1 cellular context compared by ENCODE assay signal in genomic region chr14:50599700-50600444, GRCh38.
TF ChIP-seq lines count a peak whose summit lies in the region.

No MANE protein-coding gene starts in this region.

TF ChIP-seq in HEK293, 187 proteins besides CTCF, POLR2A, EP300 and RAD21 (continued from another document and continues in another):
- 0 out of 2 replicates have a peak, but pooled peaks have one; percentile 78 for TF ChIP-seq ZBTB1 (tag by site-specific recombination; IDR thresholded peaks at IDR 0.05)
- no peak for TF ChIP-seq ZBTB21 (tag by site-specific recombination; IDR thresholded peaks at IDR 0.05)
- peak; percentile 66 for TF ChIP-seq SP7 (tag by site-specific recombination; IDR thresholded peaks at IDR 0.05)
- peak; percentile 65 for TF ChIP-seq ZNF843 (tag by site-specific recombination; IDR thresholded peaks at IDR 0.05)
- TF ChIP-seq, protein P1, sequence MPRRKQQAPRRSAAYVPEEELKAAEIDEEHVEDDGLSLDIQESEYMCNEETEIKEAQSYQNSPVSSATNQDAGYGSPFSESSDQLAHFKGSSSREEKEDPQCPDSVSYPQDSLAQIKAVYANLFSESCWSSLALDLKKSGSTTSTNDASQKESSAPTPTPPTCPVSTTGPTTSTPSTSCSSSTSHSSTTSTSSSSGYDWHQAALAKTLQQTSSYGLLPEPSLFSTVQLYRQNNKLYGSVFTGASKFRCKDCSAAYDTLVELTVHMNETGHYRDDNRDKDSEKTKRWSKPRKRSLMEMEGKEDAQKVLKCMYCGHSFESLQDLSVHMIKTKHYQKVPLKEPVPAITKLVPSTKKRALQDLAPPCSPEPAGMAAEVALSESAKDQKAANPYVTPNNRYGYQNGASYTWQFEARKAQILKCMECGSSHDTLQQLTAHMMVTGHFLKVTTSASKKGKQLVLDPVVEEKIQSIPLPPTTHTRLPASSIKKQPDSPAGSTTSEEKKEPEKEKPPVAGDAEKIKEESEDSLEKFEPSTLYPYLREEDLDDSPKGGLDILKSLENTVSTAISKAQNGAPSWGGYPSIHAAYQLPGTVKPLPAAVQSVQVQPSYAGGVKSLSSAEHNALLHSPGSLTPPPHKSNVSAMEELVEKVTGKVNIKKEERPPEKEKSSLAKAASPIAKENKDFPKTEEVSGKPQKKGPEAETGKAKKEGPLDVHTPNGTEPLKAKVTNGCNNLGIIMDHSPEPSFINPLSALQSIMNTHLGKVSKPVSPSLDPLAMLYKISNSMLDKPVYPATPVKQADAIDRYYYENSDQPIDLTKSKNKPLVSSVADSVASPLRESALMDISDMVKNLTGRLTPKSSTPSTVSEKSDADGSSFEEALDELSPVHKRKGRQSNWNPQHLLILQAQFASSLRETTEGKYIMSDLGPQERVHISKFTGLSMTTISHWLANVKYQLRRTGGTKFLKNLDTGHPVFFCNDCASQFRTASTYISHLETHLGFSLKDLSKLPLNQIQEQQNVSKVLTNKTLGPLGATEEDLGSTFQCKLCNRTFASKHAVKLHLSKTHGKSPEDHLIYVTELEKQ (tag by site-specific recombination; IDR thresholded peaks at IDR 0.05; ENCODE audit: borderline replicate concordance), result peak; percentile 60; the same call in 1 of the 2 replicates
- 0 out of 2 replicates have a peak, but pooled peaks have one; percentile 19 for TF ChIP-seq ZSCAN30 (tag by site-specific recombination; IDR thresholded peaks at IDR 0.05)
- TF ChIP-seq ZNF391 (tag by site-specific recombination; IDR thresholded peaks at IDR 0.05; ENCODE audit: borderline replicate concordance, low read depth), result no peak
- TF ChIP-seq, protein P2, sequence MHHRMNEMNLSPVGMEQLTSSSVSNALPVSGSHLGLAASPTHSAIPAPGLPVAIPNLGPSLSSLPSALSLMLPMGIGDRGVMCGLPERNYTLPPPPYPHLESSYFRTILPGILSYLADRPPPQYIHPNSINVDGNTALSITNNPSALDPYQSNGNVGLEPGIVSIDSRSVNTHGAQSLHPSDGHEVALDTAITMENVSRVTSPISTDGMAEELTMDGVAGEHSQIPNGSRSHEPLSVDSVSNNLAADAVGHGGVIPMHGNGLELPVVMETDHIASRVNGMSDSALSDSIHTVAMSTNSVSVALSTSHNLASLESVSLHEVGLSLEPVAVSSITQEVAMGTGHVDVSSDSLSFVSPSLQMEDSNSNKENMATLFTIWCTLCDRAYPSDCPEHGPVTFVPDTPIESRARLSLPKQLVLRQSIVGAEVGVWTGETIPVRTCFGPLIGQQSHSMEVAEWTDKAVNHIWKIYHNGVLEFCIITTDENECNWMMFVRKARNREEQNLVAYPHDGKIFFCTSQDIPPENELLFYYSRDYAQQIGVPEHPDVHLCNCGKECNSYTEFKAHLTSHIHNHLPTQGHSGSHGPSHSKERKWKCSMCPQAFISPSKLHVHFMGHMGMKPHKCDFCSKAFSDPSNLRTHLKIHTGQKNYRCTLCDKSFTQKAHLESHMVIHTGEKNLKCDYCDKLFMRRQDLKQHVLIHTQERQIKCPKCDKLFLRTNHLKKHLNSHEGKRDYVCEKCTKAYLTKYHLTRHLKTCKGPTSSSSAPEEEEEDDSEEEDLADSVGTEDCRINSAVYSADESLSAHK (tag by site-specific recombination; IDR thresholded peaks at IDR 0.05), result peak; percentile 46; the same call in 1 of the 2 replicates
- TF ChIP-seq ZEB2 (tag by site-specific recombination; IDR thresholded peaks at IDR 0.05), result peak; percentile 78
- TF ChIP-seq, protein P3, sequence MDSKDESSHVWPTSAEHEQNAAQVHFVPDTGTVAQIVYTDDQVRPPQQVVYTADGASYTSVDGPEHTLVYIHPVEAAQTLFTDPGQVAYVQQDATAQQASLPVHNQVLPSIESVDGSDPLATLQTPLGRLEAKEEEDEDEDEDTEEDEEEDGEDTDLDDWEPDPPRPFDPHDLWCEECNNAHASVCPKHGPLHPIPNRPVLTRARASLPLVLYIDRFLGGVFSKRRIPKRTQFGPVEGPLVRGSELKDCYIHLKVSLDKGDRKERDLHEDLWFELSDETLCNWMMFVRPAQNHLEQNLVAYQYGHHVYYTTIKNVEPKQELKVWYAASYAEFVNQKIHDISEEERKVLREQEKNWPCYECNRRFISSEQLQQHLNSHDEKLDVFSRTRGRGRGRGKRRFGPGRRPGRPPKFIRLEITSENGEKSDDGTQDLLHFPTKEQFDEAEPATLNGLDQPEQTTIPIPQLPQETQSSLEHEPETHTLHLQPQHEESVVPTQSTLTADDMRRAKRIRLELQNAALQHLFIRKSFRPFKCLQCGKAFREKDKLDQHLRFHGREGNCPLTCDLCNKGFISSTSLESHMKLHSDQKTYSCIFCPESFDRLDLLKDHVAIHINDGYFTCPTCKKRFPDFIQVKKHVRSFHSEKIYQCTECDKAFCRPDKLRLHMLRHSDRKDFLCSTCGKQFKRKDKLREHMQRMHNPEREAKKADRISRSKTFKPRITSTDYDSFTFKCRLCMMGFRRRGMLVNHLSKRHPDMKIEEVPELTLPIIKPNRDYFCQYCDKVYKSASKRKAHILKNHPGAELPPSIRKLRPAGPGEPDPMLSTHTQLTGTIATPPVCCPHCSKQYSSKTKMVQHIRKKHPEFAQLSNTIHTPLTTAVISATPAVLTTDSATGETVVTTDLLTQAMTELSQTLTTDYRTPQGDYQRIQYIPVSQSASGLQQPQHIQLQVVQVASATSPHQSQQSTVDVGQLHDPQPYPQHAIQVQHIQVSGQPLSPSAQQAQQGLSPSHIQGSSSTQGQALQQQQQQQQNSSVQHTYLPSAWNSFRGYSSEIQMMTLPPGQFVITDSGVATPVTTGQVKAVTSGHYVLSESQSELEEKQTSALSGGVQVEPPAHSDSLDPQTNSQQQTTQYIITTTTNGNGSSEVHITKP (tag by site-specific recombination; IDR thresholded peaks at IDR 0.05), result peak; percentile 93
- TF ChIP-seq PRDM1 (tag by site-specific recombination; IDR thresholded peaks at IDR 0.05), result peak; percentile 78
- peak; percentile 98 for TF ChIP-seq FEZF1 (tag by site-specific recombination; IDR thresholded peaks at IDR 0.05)
- TF ChIP-seq, protein P4, sequence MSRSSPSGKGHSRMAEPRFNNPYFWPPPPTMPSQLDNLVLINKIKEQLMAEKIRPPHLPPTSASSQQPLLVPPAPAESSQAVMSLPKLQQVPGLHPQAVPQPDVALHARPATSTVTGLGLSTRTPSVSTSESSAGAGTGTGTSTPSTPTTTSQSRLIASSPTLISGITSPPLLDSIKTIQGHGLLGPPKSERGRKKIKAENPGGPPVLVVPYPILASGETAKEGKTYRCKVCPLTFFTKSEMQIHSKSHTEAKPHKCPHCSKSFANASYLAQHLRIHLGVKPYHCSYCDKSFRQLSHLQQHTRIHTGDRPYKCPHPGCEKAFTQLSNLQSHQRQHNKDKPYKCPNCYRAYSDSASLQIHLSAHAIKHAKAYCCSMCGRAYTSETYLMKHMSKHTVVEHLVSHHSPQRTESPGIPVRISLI (tag by site-specific recombination; IDR thresholded peaks at IDR 0.05), result peak; percentile 91
- TF ChIP-seq ZSCAN23 (tag by site-specific recombination; IDR thresholded peaks at IDR 0.05), result 0 out of 2 replicates have a peak, but pooled peaks have one; percentile 20
- no peak for TF ChIP-seq ZNF701 (tag by site-specific recombination; IDR thresholded peaks at IDR 0.05)
- TF ChIP-seq, protein P5, sequence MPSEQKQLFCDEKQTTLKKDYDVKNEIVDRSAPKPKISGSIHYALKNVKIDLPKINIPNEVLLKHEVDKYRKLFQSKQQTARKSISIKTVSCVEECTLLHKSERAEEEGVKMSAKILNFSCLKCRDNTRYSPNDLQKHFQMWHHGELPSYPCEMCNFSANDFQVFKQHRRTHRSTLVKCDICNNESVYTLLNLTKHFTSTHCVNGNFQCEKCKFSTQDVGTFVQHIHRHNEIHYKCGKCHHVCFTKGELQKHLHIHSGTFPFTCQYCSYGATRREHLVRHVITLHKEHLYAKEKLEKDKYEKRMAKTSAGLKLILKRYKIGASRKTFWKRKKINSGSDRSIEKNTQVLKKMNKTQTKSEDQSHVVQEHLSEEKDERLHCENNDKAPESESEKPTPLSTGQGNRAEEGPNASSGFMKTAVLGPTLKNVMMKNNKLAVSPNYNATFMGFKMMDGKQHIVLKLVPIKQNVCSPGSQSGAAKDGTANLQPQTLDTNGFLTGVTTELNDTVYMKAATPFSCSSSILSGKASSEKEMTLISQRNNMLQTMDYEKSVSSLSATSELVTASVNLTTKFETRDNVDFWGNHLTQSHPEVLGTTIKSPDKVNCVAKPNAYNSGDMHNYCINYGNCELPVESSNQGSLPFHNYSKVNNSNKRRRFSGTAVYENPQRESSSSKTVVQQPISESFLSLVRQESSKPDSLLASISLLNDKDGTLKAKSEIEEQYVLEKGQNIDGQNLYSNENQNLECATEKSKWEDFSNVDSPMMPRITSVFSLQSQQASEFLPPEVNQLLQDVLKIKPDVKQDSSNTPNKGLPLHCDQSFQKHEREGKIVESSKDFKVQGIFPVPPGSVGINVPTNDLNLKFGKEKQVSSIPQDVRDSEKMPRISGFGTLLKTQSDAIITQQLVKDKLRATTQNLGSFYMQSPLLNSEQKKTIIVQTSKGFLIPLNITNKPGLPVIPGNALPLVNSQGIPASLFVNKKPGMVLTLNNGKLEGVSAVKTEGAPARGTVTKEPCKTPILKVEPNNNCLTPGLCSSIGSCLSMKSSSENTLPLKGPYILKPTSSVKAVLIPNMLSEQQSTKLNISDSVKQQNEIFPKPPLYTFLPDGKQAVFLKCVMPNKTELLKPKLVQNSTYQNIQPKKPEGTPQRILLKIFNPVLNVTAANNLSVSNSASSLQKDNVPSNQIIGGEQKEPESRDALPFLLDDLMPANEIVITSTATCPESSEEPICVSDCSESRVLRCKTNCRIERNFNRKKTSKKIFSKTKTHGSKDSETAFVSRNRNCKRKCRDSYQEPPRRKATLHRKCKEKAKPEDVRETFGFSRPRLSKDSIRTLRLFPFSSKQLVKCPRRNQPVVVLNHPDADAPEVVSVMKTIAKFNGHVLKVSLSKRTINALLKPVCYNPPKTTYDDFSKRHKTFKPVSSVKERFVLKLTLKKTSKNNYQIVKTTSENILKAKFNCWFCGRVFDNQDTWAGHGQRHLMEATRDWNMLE (tag by site-specific recombination; conservative IDR thresholded peaks at IDR 0.05; ENCODE audit: low read depth), result 0 out of 2 replicates have a peak, but pooled peaks have one; percentile 33
- TF ChIP-seq ZNF280C (tag by site-specific recombination; IDR thresholded peaks at IDR 0.05), result no peak
- TF ChIP-seq ZNF112 (tag by site-specific recombination; IDR thresholded peaks at IDR 0.05), result no peak
- TF ChIP-seq, protein P6, sequence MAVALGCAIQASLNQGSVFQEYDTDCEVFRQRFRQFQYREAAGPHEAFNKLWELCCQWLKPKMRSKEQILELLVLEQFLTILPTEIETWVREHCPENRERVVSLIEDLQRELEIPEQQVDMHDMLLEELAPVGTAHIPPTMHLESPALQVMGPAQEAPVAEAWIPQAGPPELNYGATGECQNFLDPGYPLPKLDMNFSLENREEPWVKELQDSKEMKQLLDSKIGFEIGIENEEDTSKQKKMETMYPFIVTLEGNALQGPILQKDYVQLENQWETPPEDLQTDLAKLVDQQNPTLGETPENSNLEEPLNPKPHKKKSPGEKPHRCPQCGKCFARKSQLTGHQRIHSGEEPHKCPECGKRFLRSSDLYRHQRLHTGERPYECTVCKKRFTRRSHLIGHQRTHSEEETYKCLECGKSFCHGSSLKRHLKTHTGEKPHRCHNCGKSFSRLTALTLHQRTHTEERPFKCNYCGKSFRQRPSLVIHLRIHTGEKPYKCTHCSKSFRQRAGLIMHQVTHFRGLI (tag by site-specific recombination; IDR thresholded peaks at IDR 0.05), result no peak
- TF ChIP-seq KLF8 (tag by site-specific recombination; IDR thresholded peaks at IDR 0.05), result peak; percentile 65
- TF ChIP-seq ZNF776 (tag by site-specific recombination; IDR thresholded peaks at IDR 0.05; ENCODE audit: borderline replicate concordance), result no peak
- TF ChIP-seq ZXDB (tag by site-specific recombination; IDR thresholded peaks at IDR 0.05), result peak; percentile 49; the same call in 1 of the 2 replicates
- peak; percentile 58; the same call in 1 of the 2 replicates for TF ChIP-seq SCRT2 (tag by site-specific recombination; IDR thresholded peaks at IDR 0.05)
- TF ChIP-seq INSM2 (tag by site-specific recombination; IDR thresholded peaks at IDR 0.05), result 0 out of 2 replicates have a peak, but pooled peaks have one; percentile 29
- TF ChIP-seq ZNF350 (tag by site-specific recombination; IDR thresholded peaks at IDR 0.05), result no peak
- TF ChIP-seq ZNF366 (tag by site-specific recombination; conservative IDR thresholded peaks at IDR 0.05), result peak; percentile 37; the same call in 1 of the 2 replicates
- TF ChIP-seq ZNF660 (tag by site-specific recombination; IDR thresholded peaks at IDR 0.05), result peak; percentile 70; the same call in 1 of the 2 replicates
- no peak for TF ChIP-seq ZNF473 (tag by site-specific recombination; IDR thresholded peaks at IDR 0.05)
- no peak for TF ChIP-seq ZNF791 (tag by site-specific recombination; IDR thresholded peaks at IDR 0.05)
- no peak for TF ChIP-seq ZNF610 (tag by site-specific recombination; IDR thresholded peaks at IDR 0.05; ENCODE audit: borderline replicate concordance)
- TF ChIP-seq ZSCAN16 (tag by site-specific recombination; IDR thresholded peaks at IDR 0.05), result no peak
- no peak for TF ChIP-seq ZNF501 (tag by site-specific recombination; IDR thresholded peaks at IDR 0.05)
- TF ChIP-seq GFI1B (tag by site-specific recombination; IDR thresholded peaks at IDR 0.05), result 0 out of 2 replicates have a peak, but pooled peaks have one; percentile 41
